11 cellular contexts compared by ENCODE assay signal in genomic region chr6:68575765-68576439, GRCh38. TPM values are rescaled to one million over a fixed set of nuclear protein-coding genes. Genes with fewer than 3 reads are reported as not detected.
DNase-seq lines count a peak whose midpoint lies in the region; ATAC-seq and TF ChIP-seq lines count a peak whose summit lies in the region.
"Had no signal": no experiment of that assay in that cellular context is flagged by ENCODE, and none has a peak within 500 bp of the region (broad histone marks: within the 10 kb centered on the region; RNA-seq: fewer than 3 reads in every experiment).

No MANE protein-coding gene starts in this region.

- H3K79me2 ChIP-seq in neural progenitor cell (ENCODE audit: low read depth) = no peaks in the 10 kb centered on the region

- ATAC-seq in GM21528 (IDR thresholded peaks at IDR 0.05; ENCODE audit: low FRiP score, unreplicated experiment) (no peak), SK-N-SH treated with all-trans-retinoic acid at 6 μM for 48 hours (no peak), HG03460 (IDR thresholded peaks at IDR 0.05; ENCODE audit: unreplicated experiment) (no peak)

- no peaks in the 10 kb centered on the region for H3K4me1 ChIP-seq in neural progenitor cell

- H3K9ac ChIP-seq in neural progenitor cell = no peak overlapping the region

- no peaks in the 10 kb centered on the region for H3K27me3 ChIP-seq in neural progenitor cell

- H3K4me3 ChIP-seq in neural progenitor cell = no peak overlapping the region

- H3K9me3 ChIP-seq in neural progenitor cell (ENCODE audit: low read depth) = no peaks in the 10 kb centered on the region

- peaks cover 7% of the 10 kb centered on the region for H3K9me3 Mint-ChIP-seq in neural progenitor cell

- no peak for TF ChIP-seq CTCF in neural progenitor cell (IDR thresholded peaks at IDR 0.05)

- H3K36me3 ChIP-seq in neural progenitor cell = no peaks in the 10 kb centered on the region

- peaks cover 11% of the 10 kb centered on the region for H3K4me1 Mint-ChIP-seq in neural progenitor cell

- peak overlapping the region; percentile 57 for H3K27ac Mint-ChIP-seq in neural progenitor cell
- H3K27ac Mint-ChIP-seq: stimulated activated naive CD8-positive, alpha-beta T cell treated with anti-CD3 and anti-CD28 coated beads, Interleukin-15, Interleukin-2, amounts not matched to agents 100 ng/mL and 50 ng/mL, for 24 hours had no signal

- H4K20me1 ChIP-seq in neural progenitor cell (ENCODE audit: low read depth) = no peaks in the 10 kb centered on the region

- peak overlapping the region; percentile 44 for H3K4me3 Mint-ChIP-seq in neural progenitor cell
- H3K4me3 Mint-ChIP-seq: stimulated activated naive CD8-positive, alpha-beta T cell treated with anti-CD3 and anti-CD28 coated beads, Interleukin-15, Interleukin-2, amounts not matched to agents 100 ng/mL and 50 ng/mL, for 24 hours had no signal

- peak; percentile 95 for DNase-seq in DMS53 (lab: John Stamatoyannopoulos, UW)
- DNase-seq in NCI-H2081 treated with DMSO at 0.1 percent for 48 hours (lab: John Stamatoyannopoulos, UW) = peak; percentile 75
- DNase-seq in ecto neural progenitor cell (ENCODE audit: low spot score) = peak; percentile 61
- peak; percentile 63 for DNase-seq in neural progenitor cell (ENCODE audit: low spot score)
- DNase-seq in EL = no peak
- DNase-seq: effector memory CD4-positive, alpha-beta T cell; NCI-H1930 had no signal

- no peaks in the 10 kb centered on the region for H3K36me3 Mint-ChIP-seq in neural progenitor cell

- no peaks in the 10 kb centered on the region for H3K27me3 Mint-ChIP-seq in neural progenitor cell (ENCODE audit: insufficient read depth, low read depth)

- no peaks in the 10 kb centered on the region for H3F3A ChIP-seq in neural progenitor cell (ENCODE audit: low read depth)

- peak overlapping the region; percentile 56 for H3K4me2 ChIP-seq in neural progenitor cell

- H2AFZ ChIP-seq in neural progenitor cell (replicated peaks) = peak overlapping the region; percentile 42

- H3K27ac ChIP-seq in neural progenitor cell = no peak overlapping the region

TF ChIP-seq in SK-N-SH treated with all-trans-retinoic acid at 6 μM for 48 hours, 23 proteins besides CTCF, POLR2A, EP300 and RAD21:
- TF ChIP-seq RARB (CRISPR knock-in tag; IDR thresholded peaks at IDR 0.05) (no peak), ZNF8 (CRISPR knock-in tag; IDR thresholded peaks at IDR 0.05) (no peak), TSHZ2 (CRISPR knock-in tag; IDR thresholded peaks at IDR 0.05) (no peak), POU6F1 (CRISPR knock-in tag; IDR thresholded peaks at IDR 0.05; ENCODE audit: borderline replicate concordance, low read depth) (no peak), TOX (CRISPR knock-in tag; IDR thresholded peaks at IDR 0.05; ENCODE audit: borderline replicate concordance) (no peak), BACH2 (CRISPR knock-in tag; IDR thresholded peaks at IDR 0.05; ENCODE audit: borderline replicate concordance) (no peak), TCF4 (CRISPR knock-in tag; IDR thresholded peaks at IDR 0.05; ENCODE audit: borderline replicate concordance) (no peak), ZNF565 (CRISPR knock-in tag; conservative IDR thresholded peaks at IDR 0.05; ENCODE audit: low read depth) (no peak), ARNTL (CRISPR knock-in tag; IDR thresholded peaks at IDR 0.05; ENCODE audit: borderline replicate concordance, low read depth) (no peak), ZNF70 (CRISPR knock-in tag; IDR thresholded peaks at IDR 0.05) (no peak)

RNA-seq across cellular contexts. Expression of gene ADGRB3, which starts 59.2 kb away (rescaled TPM):
- total RNA-seq in neural progenitor cell (ENCODE audit: low replicate concordance) = 1.2 and 1.5 TPM in 2 replicates
